Comparison of ENCODE assay signal across 22 cellular contexts in the genomic region with DNA sequence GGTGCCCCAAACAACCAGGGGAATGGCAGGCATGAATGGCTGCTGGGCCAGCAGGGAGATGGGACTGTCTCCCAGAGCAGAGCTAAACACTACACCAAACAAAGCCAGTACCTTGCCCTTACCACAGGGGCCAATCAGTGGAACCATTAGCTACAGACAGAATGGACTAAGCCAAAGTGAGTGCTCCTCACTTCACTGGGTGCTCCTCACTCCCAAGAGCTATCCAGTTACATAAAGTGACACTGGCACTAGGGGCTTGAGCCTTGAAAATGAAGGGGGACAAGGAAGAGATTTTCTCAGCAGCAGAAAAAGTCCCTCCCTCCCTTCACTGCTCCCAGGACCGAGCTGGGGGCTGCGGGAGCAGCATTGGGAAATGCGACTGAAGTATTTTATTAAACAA.
"Had no signal": no experiment of that assay in that cellular context is flagged by ENCODE, and none has a peak within 500 bp of the region (broad histone marks: within the 10 kb centered on the region; RNA-seq: fewer than 3 reads in every experiment).

No MANE protein-coding gene starts in this region.

- H3K4me1 ChIP-seq: left lung, lower lobe of right lung, right atrium auricular region, stomach, testis, thyroid gland, upper lobe of right lung had no signal

- H3K36me3 ChIP-seq: left lung, lower lobe of right lung, ovary, right atrium auricular region, stomach, thyroid gland, upper lobe of right lung had no signal

- H3K27me3 ChIP-seq: left lung, ovary, right atrium auricular region, stomach, testis, thyroid gland, upper lobe of right lung had no signal

- ATAC-seq: left colon; left lung; lower lobe of right lung; naive thymus-derived CD8-positive, alpha-beta T cell; sciatic nerve; stimulated activated naive B cell treated with anti-CD40 and anti-IgM and Interleukin-4, amounts not matched to agents 10 μg/mL and 1 μg/mL and 100 μg/mL, for 72 hours; stimulated activated naive CD8-positive, alpha-beta T cell treated with anti-CD3 and anti-CD28 coated beads, Interleukin-15, Interleukin-2, amounts not matched to agents 100 U/mL and 50 U/mL, for 24 hours; upper lobe of right lung had no signal

- H3K27ac ChIP-seq: left lung, lower lobe of right lung, ovary, right atrium auricular region, skin epidermis, stomach, testis, thyroid gland, upper lobe of right lung had no signal

- DNase-seq: hippocampal formation; kidney; left colon; left lung; lower lobe of right lung; mesenchymal stem cell; naive thymus-derived CD8-positive, alpha-beta T cell; ovary; stimulated activated CD4-positive, alpha-beta T cell treated with anti-CD3 and anti-CD28 coated beads, Interleukin-12 subunit alpha, Interleukin-12 subunit beta, amount 100 ng/mL, for 4 hours; stimulated activated CD4-positive, alpha-beta T cell treated with anti-CD3 and anti-CD28 coated beads, Interleukin-15, amount 100 ng/mL, for 24 hours; stimulated activated CD4-positive, alpha-beta T cell treated with anti-CD3 and anti-CD28 coated beads, Interleukin-2, amount 100 ng/mL, for 24 hours; stimulated activated CD4-positive, alpha-beta T cell treated with anti-CD3 and anti-CD28 coated beads, Interleukin-4, amount 100 ng/mL, for 1 hour; stimulated activated naive B cell treated with anti-CD40 and anti-IgM and Interleukin-4, amounts not matched to agents 10 μg/mL and 1 μg/mL and 100 μg/mL, for 72 hours; stimulated activated naive CD8-positive, alpha-beta T cell treated with anti-CD3 and anti-CD28 coated beads, Interleukin-15, Interleukin-2, amounts not matched to agents 100 U/mL and 50 U/mL, for 24 hours; stomach; testis; thyroid gland; trophoblast cell; upper lobe of right lung had no signal

- H3K9me3 ChIP-seq: left lung, lower lobe of right lung, ovary, right atrium auricular region, stomach, testis, thyroid gland, upper lobe of right lung had no signal

- H3K4me3 ChIP-seq: left lung, lower lobe of right lung, ovary, right atrium auricular region, skin epidermis, stomach, testis, thyroid gland, upper lobe of right lung had no signal
